2 cellular contexts compared by ENCODE assay signal in genomic region chr12:90216815-90217214, GRCh38.
TF ChIP-seq lines count a peak whose summit lies in the region.

No MANE protein-coding gene starts in this region.

TF ChIP-seq in HCT116, 20 proteins besides CTCF, POLR2A, EP300 and RAD21 (continued from another document):
- no peak for TF ChIP-seq ELF1 (IDR thresholded peaks at IDR 0.05; ENCODE audit: borderline replicate concordance, low read depth)
- no peak for TF ChIP-seq SIN3A (IDR thresholded peaks at IDR 0.05; ENCODE audit: low read depth)
- no peak for TF ChIP-seq ATF3 (IDR thresholded peaks at IDR 0.05)
- no peak for TF ChIP-seq CBX3 (IDR thresholded peaks at IDR 0.05; ENCODE audit: low read depth)
- TF ChIP-seq JUND (IDR thresholded peaks at IDR 0.05) = no peak
- no peak for TF ChIP-seq POLR2AphosphoS5 (IDR thresholded peaks at IDR 0.05; ENCODE audit: low read depth, low read length)
- no peak for TF ChIP-seq CEBPB (IDR thresholded peaks at IDR 0.05; ENCODE audit: low read depth)
- TF ChIP-seq REST (IDR thresholded peaks at IDR 0.05; ENCODE audit: low read depth) = no peak
- no peak for TF ChIP-seq EZH2 (IDR thresholded peaks at IDR 0.05)
- TF ChIP-seq SRF (IDR thresholded peaks at IDR 0.05; ENCODE audit: low read depth) = no peak
- TF ChIP-seq TCF7L2 (IDR thresholded peaks at IDR 0.05; ENCODE audit: borderline replicate concordance, extremely low read depth, insufficient read depth, insufficient read length) = no peak
- TF ChIP-seq MAX (IDR thresholded peaks at IDR 0.05) = no peak
- TF ChIP-seq ZNF274 (IDR thresholded peaks at IDR 0.05; ENCODE audit: low read depth, low read length) = no peak
- TF ChIP-seq ZFX (IDR thresholded peaks at IDR 0.05) = no peak
- TF ChIP-seq FOSL1 (IDR thresholded peaks at IDR 0.05; ENCODE audit: low read depth) = no peak

TF ChIP-seq in SK-N-SH treated with all-trans-retinoic acid at 6 μM for 48 hours, 23 proteins besides CTCF, POLR2A, EP300 and RAD21 (continued from another document):
- TF ChIP-seq ZFP3 (CRISPR knock-in tag; IDR thresholded peaks at IDR 0.05) (no peak), PPARA (CRISPR knock-in tag; IDR thresholded peaks at IDR 0.05; ENCODE audit: borderline replicate concordance) (no peak), ISL1 (CRISPR knock-in tag; IDR thresholded peaks at IDR 0.05) (no peak), BACH2 (CRISPR knock-in tag; IDR thresholded peaks at IDR 0.05; ENCODE audit: borderline replicate concordance) (no peak), ARNTL (CRISPR knock-in tag; IDR thresholded peaks at IDR 0.05; ENCODE audit: borderline replicate concordance, low read depth) (no peak), ESRRG (CRISPR knock-in tag; IDR thresholded peaks at IDR 0.05) (no peak), CSRNP3 (CRISPR knock-in tag; IDR thresholded peaks at IDR 0.05) (no peak), POU6F1 (CRISPR knock-in tag; IDR thresholded peaks at IDR 0.05; ENCODE audit: borderline replicate concordance, low read depth) (no peak), TCF4 (CRISPR knock-in tag; IDR thresholded peaks at IDR 0.05; ENCODE audit: borderline replicate concordance) (no peak), GLIS3 (CRISPR knock-in tag; IDR thresholded peaks at IDR 0.05) (no peak), ZNF565 (CRISPR knock-in tag; conservative IDR thresholded peaks at IDR 0.05; ENCODE audit: low read depth) (no peak), ZNF70 (CRISPR knock-in tag; IDR thresholded peaks at IDR 0.05) (no peak), OSR1 (CRISPR knock-in tag; IDR thresholded peaks at IDR 0.05) (no peak), CSDC2 (CRISPR knock-in tag; IDR thresholded peaks at IDR 0.05) (no peak), RARB (CRISPR knock-in tag; IDR thresholded peaks at IDR 0.05) (no peak), ZNF8 (CRISPR knock-in tag; IDR thresholded peaks at IDR 0.05) (no peak)
